Comparison of ENCODE assay signal across 37 cellular contexts in genomic region chr3:165519687-165520086, GRCh38.
DNase-seq lines count a peak whose midpoint lies in the region; ATAC-seq, FAIRE-seq and TF ChIP-seq lines count a peak whose summit lies in the region.
"Had no signal": no experiment of that assay in that cellular context is flagged by ENCODE, and none has a peak within 500 bp of the region (broad histone marks: within the 10 kb centered on the region; RNA-seq: fewer than 3 reads in every experiment).

No MANE protein-coding gene starts in this region.

- H3K27ac Mint-ChIP-seq in activated naive CD8-positive, alpha-beta T cell treated with anti-CD3 and anti-CD28 coated beads, Interleukin-2, amount 50 U/mL, for 24 hours: no peak overlapping the region
- H3K27ac Mint-ChIP-seq in activated CD4-positive, alpha-beta memory T cell treated with anti-CD3 and anti-CD28 coated beads for 36 hours: no peak overlapping the region
- H3K27ac Mint-ChIP-seq: B cell; CD14-positive monocyte; CD4-positive, alpha-beta memory T cell; CD4-positive, alpha-beta T cell; CD4-positive, CD25-positive, alpha-beta regulatory T cell; CD8-positive, alpha-beta memory T cell; CD8-positive, alpha-beta T cell had no signal

- POLR2A ChIA-PET in HepG2 (lab: Yijun Ruan, JAX): no interaction called here
- POLR2A ChIA-PET in endothelial cell of umbilical vein (lab: Charles Lee): no interaction called here
- POLR2A ChIA-PET in activated CD4-positive, alpha-beta memory T cell treated with anti-CD3 and anti-CD28 coated beads for 36 hours (lab: Charles Lee): no interaction called here

- dilution Hi-C loops in endothelial cell of umbilical vein (cut with MboI; ENCODE audit: extremely low pct_ligation_motif_present, low sequenced_read_pairs): no loop called here

- no peak for ATAC-seq in HepG2
- ATAC-seq in right lobe of liver: no peak
- ATAC-seq in activated naive CD8-positive, alpha-beta T cell treated with anti-CD3 and anti-CD28 coated beads, Interleukin-2, amount 50 U/mL, for 24 hours: no peak
- ATAC-seq: A549; CD8-positive, alpha-beta T cell had no signal

- no peak overlapping the region for H2AFZ ChIP-seq in HepG2 (ENCODE audit: low read length)
- H2AFZ ChIP-seq in KMS-11 (ENCODE audit: low read depth): no peak overlapping the region
- no peak overlapping the region for H2AFZ ChIP-seq in endothelial cell of umbilical vein (ENCODE audit: low read depth, low read length)

- peaks cover 7% of the 10 kb centered on the region for H3K9me3 Mint-ChIP-seq in activated naive CD8-positive, alpha-beta T cell treated with anti-CD3 and anti-CD28 coated beads, Interleukin-2, amount 50 U/mL, for 24 hours
- H3K9me3 Mint-ChIP-seq in activated CD4-positive, alpha-beta memory T cell treated with anti-CD3 and anti-CD28 coated beads for 36 hours: peaks cover 9% of the 10 kb centered on the region

- no peak overlapping the region for H3K4me2 ChIP-seq in HepG2 (ENCODE audit: low read depth, low read length)
- peak overlapping the region; percentile 78; the same call in 1 of the 2 replicates for H3K4me2 ChIP-seq in KMS-11
- no peak overlapping the region for H3K4me2 ChIP-seq in endothelial cell of umbilical vein (ENCODE audit: insufficient read depth, low read length)
- H3K4me2 ChIP-seq: A549; BLaER1; BLaER1 treated with 17β-estradiol and CSF1 and Interleukin-3, amounts not matched to agents 10 nM and 100 nM had no signal

- no peaks in the 10 kb centered on the region for H3K9me1 ChIP-seq in endothelial cell of umbilical vein (replicated peaks; ENCODE audit: control insufficient read depth, extremely low read depth, insufficient read depth, low read length)

- H3K79me2 ChIP-seq in HepG2 (ENCODE audit: insufficient read depth, low read length): no peaks in the 10 kb centered on the region
- H3K79me2 ChIP-seq in KMS-11 (ENCODE audit: insufficient read depth, low read depth): no peaks in the 10 kb centered on the region
- H3K79me2 ChIP-seq in endothelial cell of umbilical vein (ENCODE audit: control insufficient read depth, insufficient read depth, low read length): no peaks in the 10 kb centered on the region

- H3K4me1 ChIP-seq in HepG2 (ENCODE audit: insufficient read depth, low read length) (no peaks in the 10 kb centered on the region), right lobe of liver (no peaks in the 10 kb centered on the region), KMS-11 (ENCODE audit: low read depth, poor library complexity, severe bottlenecking) (peaks cover 74% of the 10 kb centered on the region), endothelial cell of umbilical vein (ENCODE audit: control insufficient read depth, extremely low read depth, insufficient read depth, low read length) (no peaks in the 10 kb centered on the region)
- H3K4me1 ChIP-seq: A549, BLaER1, Caco-2 had no signal

- H3K27me3 Mint-ChIP-seq in activated naive CD8-positive, alpha-beta T cell treated with anti-CD3 and anti-CD28 coated beads, Interleukin-2, amount 50 U/mL, for 24 hours: no peaks in the 10 kb centered on the region
- H3K27me3 Mint-ChIP-seq in activated CD4-positive, alpha-beta memory T cell treated with anti-CD3 and anti-CD28 coated beads for 36 hours: no peaks in the 10 kb centered on the region
- H3K27me3 Mint-ChIP-seq: B cell; CD4-positive, alpha-beta memory T cell; CD4-positive, alpha-beta T cell; CD4-positive, CD25-positive, alpha-beta regulatory T cell; CD8-positive, alpha-beta memory T cell had no signal

- FAIRE-seq in HepG2 (lab: Jason Lieb, UNC) (no peak), endothelial cell of umbilical vein (lab: Jason Lieb, UNC) (no peak)
- FAIRE-seq: A204.1, A549, D721Med had no signal

- no peak overlapping the region for H3K4me3 ChIP-seq in HepG2 (replicated peaks in 1 of 3; ENCODE audit: insufficient read depth in 1 of 3, low read depth in 2 of 3, low read length in 3 of 3)
- H3K4me3 ChIP-seq in right lobe of liver: no peak overlapping the region
- no peak overlapping the region for H3K4me3 ChIP-seq in KMS-11 (IDR thresholded peaks at IDR 0.05; ENCODE audit: insufficient read depth, low read depth, low read length)
- H3K4me3 ChIP-seq in endothelial cell of umbilical vein (replicated peaks in 1 of 3; ENCODE audit: insufficient read depth in 1 of 3, low read depth in 1 of 3, low read length in 3 of 3): no peak overlapping the region
- H3K4me3 ChIP-seq: A549; BLaER1; BLaER1 treated with 17β-estradiol and CSF1 and Interleukin-3, amounts not matched to agents 10 nM and 100 nM had no signal

- TF ChIP-seq RAD21 in HepG2 (CRISPR knock-in tag; IDR thresholded peaks at IDR 0.05): no peak

- no peaks in the 10 kb centered on the region for H4K20me1 ChIP-seq in HepG2 (ENCODE audit: insufficient read depth, low read length)
- H4K20me1 ChIP-seq in KMS-11 (ENCODE audit: insufficient read depth): no peaks in the 10 kb centered on the region
- H4K20me1 ChIP-seq in endothelial cell of umbilical vein (replicated peaks; ENCODE audit: control insufficient read depth, extremely low read depth, insufficient read depth, low read length): no peaks in the 10 kb centered on the region
- H4K20me1 ChIP-seq: BLaER1; BLaER1 treated with 17β-estradiol and CSF1 and Interleukin-3, amounts not matched to agents 10 nM and 100 nM had no signal

- H3K27ac ChIP-seq in HepG2 (ENCODE audit: extremely low read length, insufficient read depth, low read length): no peak overlapping the region
- no peak overlapping the region for H3K27ac ChIP-seq in right lobe of liver
- no peak overlapping the region for H3K27ac ChIP-seq in KMS-11
- no peak overlapping the region for H3K27ac ChIP-seq in endothelial cell of umbilical vein (ENCODE audit: insufficient read depth, low read depth, low read length)
- H3K27ac ChIP-seq: 22Rv1; A549; BLaER1; BLaER1 treated with 17β-estradiol and CSF1 and Interleukin-3, amounts not matched to agents 10 nM and 100 nM; C4-2B had no signal

- TF ChIP-seq POLR2A in HepG2 (IDR thresholded peaks at IDR 0.05; ENCODE audit: insufficient read depth in 1 of 2, low read depth in 2 of 2, low read length in 2 of 2): no peak
- no peak for TF ChIP-seq POLR2A in right lobe of liver (IDR thresholded peaks at IDR 0.05)
- no peak for TF ChIP-seq POLR2A in endothelial cell of umbilical vein (IDR thresholded peaks at IDR 0.05; ENCODE audit: low read depth, low read length)

- H3K9ac ChIP-seq in HepG2 (ENCODE audit: insufficient read depth, low read depth, low read length): no peak overlapping the region
- H3K9ac ChIP-seq in KMS-11: no peak overlapping the region
- H3K9ac ChIP-seq in endothelial cell of umbilical vein (replicated peaks; ENCODE audit: extremely low read depth, insufficient read depth, low read length): no peak overlapping the region
- H3K9ac ChIP-seq: BLaER1; BLaER1 treated with 17β-estradiol and CSF1 and Interleukin-3, amounts not matched to agents 10 nM and 100 nM had no signal

- H3K27me3 ChIP-seq in HepG2 (ENCODE audit: control insufficient read depth in 1 of 2, insufficient read depth in 2 of 2, low read length in 2 of 2) (no peaks in the 10 kb centered on the region), right lobe of liver (no peaks in the 10 kb centered on the region), KMS-11 (ENCODE audit: insufficient read depth, low read depth) (no peaks in the 10 kb centered on the region), endothelial cell of umbilical vein (ENCODE audit: control insufficient read depth in 2 of 2, insufficient read depth in 2 of 2, low read length in 2 of 2) (no peaks in the 10 kb centered on the region)
- H3K27me3 ChIP-seq: BE2C; BLaER1; BLaER1 treated with 17β-estradiol and CSF1 and Interleukin-3, amounts not matched to agents 10 nM and 100 nM had no signal

- 53% methylated on average over 4 of the region's 4 CpGs for WGBS in HepG2 (ENCODE audit: low lambda C conversion rate)
- 76% methylated on average over 4 of the region's 4 CpGs for WGBS in right lobe of liver (ENCODE audit: insufficient coverage, low coverage, low lambda C conversion rate, missing lambda C conversion rate)

- H3K36me3 ChIP-seq in HepG2 (replicated peaks in 1 of 2; ENCODE audit: control insufficient read depth in 1 of 2, insufficient read depth in 2 of 2, low read length in 2 of 2): no peaks in the 10 kb centered on the region
- no peaks in the 10 kb centered on the region for H3K36me3 ChIP-seq in right lobe of liver
- no peaks in the 10 kb centered on the region for H3K36me3 ChIP-seq in KMS-11 (ENCODE audit: insufficient read depth)
- no peaks in the 10 kb centered on the region for H3K36me3 ChIP-seq in endothelial cell of umbilical vein (ENCODE audit: control insufficient read depth in 2 of 2, extremely low read depth in 1 of 2, insufficient read depth in 2 of 2, low read length in 2 of 2)
- H3K36me3 ChIP-seq: BLaER1; BLaER1 treated with 17β-estradiol and CSF1 and Interleukin-3, amounts not matched to agents 10 nM and 100 nM had no signal

- intact Hi-C loops in HepG2 (cut with micrococcal nuclease; ENCODE audit: unreplicated experiment): no loop called here
- intact Hi-C loops in right lobe of liver (cut with DNase I): no loop called here
- intact Hi-C loops in endothelial cell of umbilical vein (cut with micrococcal nuclease): no loop called here
- intact Hi-C loops in activated CD4-positive, alpha-beta memory T cell treated with anti-CD3 and anti-CD28 coated beads for 36 hours (cut with micrococcal nuclease): no loop called here

- CTCF ChIA-PET in HepG2 (lab: Yijun Ruan, JAX; ENCODE audit: low intra/inter-chr PET ratio, low total read pairs) (no interaction called here), endothelial cell of umbilical vein (lab: Charles Lee) (no interaction called here)
- CTCF ChIA-PET in activated CD4-positive, alpha-beta memory T cell treated with anti-CD3 and anti-CD28 coated beads for 36 hours (lab: Charles Lee): no interaction called here

- TF ChIP-seq EP300 in HepG2 (IDR thresholded peaks at IDR 0.05; ENCODE audit: low read depth in 2 of 2, low read length in 2 of 2) (no peak), HepG2 (CRISPR knock-in tag; IDR thresholded peaks at IDR 0.05; ENCODE audit: borderline replicate concordance) (no peak)

- in situ Hi-C loops in HepG2 (cut with HindIII; ENCODE audit: extremely low pct_ligation_motif_present, low pct_unique_long_range_greater_than_20kb): no loop called here

- H3K36me3 Mint-ChIP-seq in activated naive CD8-positive, alpha-beta T cell treated with anti-CD3 and anti-CD28 coated beads, Interleukin-2, amount 50 U/mL, for 24 hours (ENCODE audit: low read depth): no peaks in the 10 kb centered on the region
- H3K36me3 Mint-ChIP-seq in activated CD4-positive, alpha-beta memory T cell treated with anti-CD3 and anti-CD28 coated beads for 36 hours: no peaks in the 10 kb centered on the region
- H3K36me3 Mint-ChIP-seq: CD14-positive monocyte; CD4-positive, alpha-beta memory T cell; CD4-positive, CD25-positive, alpha-beta regulatory T cell; CD8-positive, alpha-beta memory T cell; CD8-positive, alpha-beta T cell had no signal

- H3K4me3 Mint-ChIP-seq in activated naive CD8-positive, alpha-beta T cell treated with anti-CD3 and anti-CD28 coated beads, Interleukin-2, amount 50 U/mL, for 24 hours: no peak overlapping the region
- H3K4me3 Mint-ChIP-seq in activated CD4-positive, alpha-beta memory T cell treated with anti-CD3 and anti-CD28 coated beads for 36 hours: no peak overlapping the region
- H3K4me3 Mint-ChIP-seq: B cell; CD14-positive monocyte; CD4-positive, alpha-beta memory T cell; CD4-positive, alpha-beta T cell; CD4-positive, CD25-positive, alpha-beta regulatory T cell; CD8-positive, alpha-beta memory T cell; CD8-positive, alpha-beta T cell had no signal

- no peak for TF ChIP-seq CTCF in HepG2 (CRISPR knock-in tag; IDR thresholded peaks at IDR 0.05)
- no peak for TF ChIP-seq CTCF in right lobe of liver (IDR thresholded peaks at IDR 0.05)
- TF ChIP-seq CTCF in KMS-11 (conservative IDR thresholded peaks at IDR 0.05; ENCODE audit: low read depth, low read length): no peak
- TF ChIP-seq CTCF in endothelial cell of umbilical vein (IDR thresholded peaks at IDR 0.05; ENCODE audit: extremely low read depth in 1 of 2, insufficient read depth in 1 of 2, low read depth in 1 of 2, low read length in 2 of 2): no peak

- no peaks in the 10 kb centered on the region for H3K4me1 Mint-ChIP-seq in activated naive CD8-positive, alpha-beta T cell treated with anti-CD3 and anti-CD28 coated beads, Interleukin-2, amount 50 U/mL, for 24 hours
- H3K4me1 Mint-ChIP-seq in activated CD4-positive, alpha-beta memory T cell treated with anti-CD3 and anti-CD28 coated beads for 36 hours (ENCODE audit: low read depth): no peaks in the 10 kb centered on the region
- H3K4me1 Mint-ChIP-seq: B cell; CD14-positive monocyte; CD4-positive, alpha-beta memory T cell; CD4-positive, CD25-positive, alpha-beta regulatory T cell; CD8-positive, alpha-beta memory T cell had no signal

- H3K9me3 ChIP-seq in HepG2 (ENCODE audit: low read length) (no peaks in the 10 kb centered on the region), right lobe of liver (no peaks in the 10 kb centered on the region), endothelial cell of umbilical vein (replicated peaks; ENCODE audit: control insufficient read depth, insufficient read depth, low read length) (peaks cover 2% of the 10 kb centered on the region)
- H3K9me3 ChIP-seq: A549; BE2C; BLaER1; BLaER1 treated with 17β-estradiol and CSF1 and Interleukin-3, amounts not matched to agents 10 nM and 100 nM; Caco-2 had no signal

- DNase-seq in HepG2 (ENCODE audit: low spot score) (no peak), right lobe of liver (no peak), NCI-H69 (lab: John Stamatoyannopoulos, UW) (peak; percentile 10), endothelial cell of umbilical vein (ENCODE audit: low read depth, low spot score) (no peak)
- no peak for DNase-seq in stimulated activated CD4-positive, alpha-beta T cell treated with anti-CD3 and anti-CD28 coated beads, Interleukin-4, amount 100 ng/mL, for 1 hour
- DNase-seq in activated naive CD8-positive, alpha-beta T cell treated with anti-CD3 and anti-CD28 coated beads, Interleukin-2, amount 50 U/mL, for 24 hours: no peak
- no peak for DNase-seq in activated CD4-positive, alpha-beta memory T cell treated with anti-CD3 and anti-CD28 coated beads for 36 hours
- DNase-seq: 8988T; ACHN; AML-193; BE2C; C1 segment of cervical spinal cord; Caco-2; Calu3; CD4-positive, alpha-beta memory T cell; CD4-positive, alpha-beta T cell; CD4-positive, CD25-positive, alpha-beta regulatory T cell; CD8-positive, alpha-beta memory T cell; CD8-positive, alpha-beta T cell; COR-L47; DMS 273 treated with DMSO at 0.1 percent for 48 hours; DMS153; DMS53; DMS79; DMS79 treated with DMSO at 0.1 percent for 48 hours; DND-41; EL had no signal

- BruUV-seq in HepG2 (replicated peaks; lab: Mats Ljungman, UMichigan) (no TSS peak), endothelial cell of umbilical vein (replicated peaks; lab: Mats Ljungman, UMichigan) (no TSS peak)
